Comparison of ENCODE assay signal across 13 cellular contexts in the genomic region with DNA sequence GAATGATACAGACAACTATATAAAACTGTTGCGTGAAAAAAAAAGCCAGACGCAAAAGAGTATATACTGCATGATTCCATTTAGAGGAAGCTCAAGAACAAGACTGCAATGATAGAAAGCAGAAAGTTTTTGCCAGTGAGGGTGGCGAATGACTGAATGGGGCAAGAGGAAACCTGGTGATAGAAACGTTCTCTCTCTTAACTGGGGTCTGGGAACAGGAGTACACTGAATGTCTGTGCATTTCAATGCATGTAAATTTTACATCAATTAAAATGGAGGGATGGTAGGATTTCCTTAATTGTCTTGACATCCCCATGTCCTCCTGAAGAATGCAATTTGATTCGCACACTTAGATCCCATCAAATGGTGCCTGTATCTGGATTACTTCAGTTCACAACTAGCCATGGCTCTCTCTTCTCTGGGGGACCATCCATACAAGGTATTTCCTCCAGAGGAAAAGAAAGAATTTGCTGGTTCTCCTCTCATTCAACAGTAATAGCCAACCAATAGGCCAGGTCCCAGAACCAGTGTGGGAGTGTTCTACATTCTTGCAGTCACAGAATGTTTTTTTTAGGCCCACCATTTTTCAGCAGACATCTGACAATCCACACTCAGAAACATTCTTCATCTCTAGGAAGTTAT.
DNase-seq lines count a peak whose midpoint lies in the region; ATAC-seq and TF ChIP-seq lines count a peak whose summit lies in the region.
"Had no signal": no experiment of that assay in that cellular context is flagged by ENCODE, and none has a peak within 500 bp of the region (broad histone marks: within the 10 kb centered on the region; RNA-seq: fewer than 3 reads in every experiment).

No MANE protein-coding gene starts in this region.

- H3K4me3 Mint-ChIP-seq in activated T-cell treated with anti-CD3 and anti-CD28 coated beads, Interleukin-2, amount 50 U/mL, for 4 hours = no peak overlapping the region
- peak overlapping the region; percentile 95 for H3K4me3 Mint-ChIP-seq in activated T-helper 2 cell treated with anti-CD3 and anti-CD28 coated beads, Interferon-gamma antibody, Interleukin-2, Interleukin-4, amounts not matched to agents 10 μg/mL and 5 μg/mL and 100 μg/mL, durations not matched to agents 14 hours and 24 hours and 36 hours (ENCODE audit: low read depth)
- no peak overlapping the region for H3K4me3 Mint-ChIP-seq in endodermal cell
- H3K4me3 Mint-ChIP-seq: central memory CD8-positive, alpha-beta T cell had no signal

- TF ChIP-seq RAD21 in HCT116 (IDR thresholded peaks at IDR 0.05; ENCODE audit: low read depth) = no peak

- intact Hi-C loops in HCT116 (cut with micrococcal nuclease) (no loop called here), spleen (cut with DNase I; ENCODE audit: low total_unique reads) (no loop called here), posterior vena cava (cut with DNase I) (no loop called here), Right ventricle myocardium superior (cut with DNase I) (no loop called here)
- intact Hi-C loops in activated T-helper 2 cell treated with anti-CD3 and anti-CD28 coated beads, Interferon-gamma antibody, Interleukin-2, Interleukin-4, amounts not matched to agents 10 μg/mL and 5 μg/mL and 100 μg/mL, durations not matched to agents 14 hours and 24 hours and 36 hours (cut with micrococcal nuclease) = no loop called here

- no peak for DNase-seq in activated T-cell treated with anti-CD3 and anti-CD28 coated beads, Interleukin-2, amount 50 U/mL, for 4 hours
- no peak for DNase-seq in activated T-cell treated with anti-CD3 and anti-CD28 coated beads, Interleukin-2, amount 50 U/mL, for 48 hours
- DNase-seq in HCT116 (ENCODE audit: low read depth, low spot score) (no peak), spleen (no peak), posterior vena cava (ENCODE audit: low spot score) (no peak), endodermal cell (no peak), Right ventricle myocardium superior (no peak)
- DNase-seq in activated T-helper 2 cell treated with anti-CD3 and anti-CD28 coated beads, Interferon-gamma antibody, Interleukin-2, Interleukin-4, amounts not matched to agents 10 μg/mL and 5 μg/mL and 100 μg/mL, durations not matched to agents 14 hours and 24 hours and 36 hours (ENCODE audit: low spot score) = no peak
- DNase-seq: activated CD4-positive, alpha-beta T cell treated with anti-CD3 and anti-CD28 coated beads for 4 hours; foreskin fibroblast; naive B cell; NCI-H2081 treated with DMSO at 0.1 percent for 48 hours had no signal

- H3K36me3 ChIP-seq in HCT116 (ENCODE audit: control insufficient read depth in 1 of 2, insufficient read depth in 2 of 2, low read length in 2 of 2) (peaks cover 25 to 69% of the 10 kb centered on the region in 2 experiments), spleen (peaks cover 0 to 54% (median 6%) of the 10 kb centered on the region in 6 donors), endodermal cell (ENCODE audit: control insufficient read depth, insufficient read depth, low read length) (no peaks in the 10 kb centered on the region)

- TF ChIP-seq POLR2A in HCT116 (IDR thresholded peaks at IDR 0.05; ENCODE audit: borderline replicate concordance, extremely low read depth, insufficient read depth, insufficient read length) = no peak
- TF ChIP-seq POLR2A in spleen (IDR thresholded peaks at IDR 0.05) = no peak

- H3K9me3 ChIP-seq in HCT116 (ENCODE audit: control insufficient read depth in 1 of 2, insufficient read depth in 1 of 2, low read depth in 1 of 2, low read length in 2 of 2) (no peaks in the 10 kb centered on the region), spleen (no peaks in the 10 kb centered on the region), endodermal cell (ENCODE audit: control insufficient read depth, low read length) (no peaks in the 10 kb centered on the region)

- ATAC-seq in activated T-cell treated with anti-CD3 and anti-CD28 coated beads, Interleukin-2, amount 50 U/mL, for 4 hours = peak; percentile 7
- no peak for ATAC-seq in HCT116
- no peak for ATAC-seq in Right ventricle myocardium superior (ENCODE audit: poor library complexity)

- RAD21 ChIA-PET in HCT116 (lab: Charles Lee; ENCODE audit: low non-redundant PET in 1 of 2, low total read pairs in 2 of 2, uncharacterized antibody in 2 of 2, unreplicated experiment in 2 of 2) = interaction anchor here in 1 of 2 experiments (0.5 kb wide), 1 partner anchor 29 kb away, joined by 3 read pairs; no protein-coding TSS in a partner anchor

- POLR2A ChIA-PET in HCT116 (lab: Charles Lee) = interaction anchor here (0.8 to 4.1 kb wide), 6 partner anchors 8 to 61 kb away, joined by 3 to 21 read pairs (median 4); no protein-coding TSS in a partner anchor

- CTCF ChIA-PET in HCT116 (lab: Charles Lee) = interaction anchor here (1.1 to 1.9 kb wide), 2 partner anchors 27 to 58 kb away, joined by 3 to 6 read pairs; no protein-coding TSS in a partner anchor

- no peak overlapping the region for H3K4me3 ChIP-seq in HCT116 (replicated peaks in 1 of 2; ENCODE audit: low read depth in 1 of 2, low read length in 2 of 2)
- no peak overlapping the region for H3K4me3 ChIP-seq in spleen
- H3K4me3 ChIP-seq in endodermal cell (ENCODE audit: low read length) = no peak overlapping the region

- H3K36me3 Mint-ChIP-seq in activated T-cell treated with anti-CD3 and anti-CD28 coated beads, Interleukin-2, amount 50 U/mL, for 4 hours (ENCODE audit: insufficient read depth) = peaks cover 63% of the 10 kb centered on the region
- H3K36me3 Mint-ChIP-seq in activated T-helper 2 cell treated with anti-CD3 and anti-CD28 coated beads, Interferon-gamma antibody, Interleukin-2, Interleukin-4, amounts not matched to agents 10 μg/mL and 5 μg/mL and 100 μg/mL, durations not matched to agents 14 hours and 24 hours and 36 hours (ENCODE audit: low read depth) = peaks cover 77% of the 10 kb centered on the region
- peaks cover 3% of the 10 kb centered on the region for H3K36me3 Mint-ChIP-seq in endodermal cell (ENCODE audit: low read depth)

- no peak for TF ChIP-seq CTCF in HCT116 (IDR thresholded peaks at IDR 0.05 in 2 of 3, conservative IDR thresholded peaks at IDR 0.05 in 1 of 3; ENCODE audit: borderline replicate concordance in 1 of 3, insufficient read depth in 1 of 3, low read depth in 2 of 3, low read length in 2 of 3)
- TF ChIP-seq CTCF in spleen (IDR thresholded peaks at IDR 0.05 in 8 of 11, conservative IDR thresholded peaks at IDR 0.05 in 3 of 11) = no peak
- TF ChIP-seq CTCF in endodermal cell (conservative IDR thresholded peaks at IDR 0.05) = no peak

- H3K9ac ChIP-seq in HCT116 (ENCODE audit: low read length) (no peak overlapping the region), endodermal cell (ENCODE audit: extremely low read depth, low read length, poor library complexity, severe bottlenecking) (no peak overlapping the region)

- H3K27me3 ChIP-seq in HCT116 (ENCODE audit: insufficient read depth, low read length) (no peaks in the 10 kb centered on the region), spleen (replicated peaks in 1 of 7) (no peaks in the 10 kb centered on the region), endodermal cell (ENCODE audit: control insufficient read depth, insufficient read depth, low read length, poor library complexity, severe bottlenecking) (no peaks in the 10 kb centered on the region)

- H3K27me3 Mint-ChIP-seq in activated T-cell treated with anti-CD3 and anti-CD28 coated beads, Interleukin-2, amount 50 U/mL, for 4 hours (ENCODE audit: low read depth) = no peaks in the 10 kb centered on the region
- no peaks in the 10 kb centered on the region for H3K27me3 Mint-ChIP-seq in activated T-helper 2 cell treated with anti-CD3 and anti-CD28 coated beads, Interferon-gamma antibody, Interleukin-2, Interleukin-4, amounts not matched to agents 10 μg/mL and 5 μg/mL and 100 μg/mL, durations not matched to agents 14 hours and 24 hours and 36 hours (ENCODE audit: low read depth)
- no peaks in the 10 kb centered on the region for H3K27me3 Mint-ChIP-seq in endodermal cell (ENCODE audit: insufficient read depth)
- H3K27me3 Mint-ChIP-seq: central memory CD8-positive, alpha-beta T cell; naive B cell had no signal

- no TSS peak for BruUV-seq in HCT116 (replicated peaks; lab: Mats Ljungman, UMichigan)

- H3K27ac ChIP-seq in HCT116 (ENCODE audit: low read depth, low read length) (peak overlapping the region; percentile 91), spleen (peak overlapping the region in 5 of 8 donors; percentile 76 to 90 (median 88)), endodermal cell (ENCODE audit: low read depth, low read length) (no peak overlapping the region)

- peaks cover 100% of the 10 kb centered on the region for H3K79me2 ChIP-seq in HCT116 (ENCODE audit: insufficient read depth, low read length)

- 0 out of 2 replicates have a peak overlapping the region, but pooled peaks have one; percentile 1 for H3K4me2 ChIP-seq in HCT116 (ENCODE audit: low read length)

- 74 to 84% (median 77%) methylated on average over 5 of the region's 5 CpGs for WGBS in spleen, 5 donors
- WGBS in endodermal cell (ENCODE audit: insufficient coverage in 1 of 2, insufficient read length in 1 of 2), 2 experiments = 83 to 93% methylated on average over 5 of the region's 5 CpGs

- peak overlapping the region; percentile 75 for H3K27ac Mint-ChIP-seq in activated T-helper 2 cell treated with anti-CD3 and anti-CD28 coated beads, Interferon-gamma antibody, Interleukin-2, Interleukin-4, amounts not matched to agents 10 μg/mL and 5 μg/mL and 100 μg/mL, durations not matched to agents 14 hours and 24 hours and 36 hours
- no peak overlapping the region for H3K27ac Mint-ChIP-seq in endodermal cell

- H3K9me3 Mint-ChIP-seq in activated T-cell treated with anti-CD3 and anti-CD28 coated beads, Interleukin-2, amount 50 U/mL, for 4 hours = no peaks in the 10 kb centered on the region
- H3K9me3 Mint-ChIP-seq in activated T-helper 2 cell treated with anti-CD3 and anti-CD28 coated beads, Interferon-gamma antibody, Interleukin-2, Interleukin-4, amounts not matched to agents 10 μg/mL and 5 μg/mL and 100 μg/mL, durations not matched to agents 14 hours and 24 hours and 36 hours = no peaks in the 10 kb centered on the region
- H3K9me3 Mint-ChIP-seq in endodermal cell = no peaks in the 10 kb centered on the region
- H3K9me3 Mint-ChIP-seq: central memory CD8-positive, alpha-beta T cell; naive B cell had no signal

- H3K4me1 Mint-ChIP-seq in activated T-cell treated with anti-CD3 and anti-CD28 coated beads, Interleukin-2, amount 50 U/mL, for 4 hours (ENCODE audit: low read depth) = peaks cover 32% of the 10 kb centered on the region
- H3K4me1 Mint-ChIP-seq in activated T-helper 2 cell treated with anti-CD3 and anti-CD28 coated beads, Interferon-gamma antibody, Interleukin-2, Interleukin-4, amounts not matched to agents 10 μg/mL and 5 μg/mL and 100 μg/mL, durations not matched to agents 14 hours and 24 hours and 36 hours (ENCODE audit: low read depth) = peaks cover 45% of the 10 kb centered on the region
- H3K4me1 Mint-ChIP-seq in endodermal cell = no peaks in the 10 kb centered on the region

- H2AFZ ChIP-seq in HCT116 (ENCODE audit: low read depth, low read length, poor library complexity, severe bottlenecking) = no peak overlapping the region

- no peaks in the 10 kb centered on the region for H3K9me2 ChIP-seq in HCT116 (ENCODE audit: insufficient read depth)

- H4K20me1 ChIP-seq in HCT116 (ENCODE audit: insufficient read depth) = no peaks in the 10 kb centered on the region

- H3K4me1 ChIP-seq in HCT116 (ENCODE audit: control insufficient read depth in 1 of 2, insufficient read depth in 2 of 2, low read length in 2 of 2) = peaks cover 72 to 97% of the 10 kb centered on the region in 2 experiments
- H3K4me1 ChIP-seq in spleen = peaks cover 41 to 100% (median 90%) of the 10 kb centered on the region in 6 donors
- no peaks in the 10 kb centered on the region for H3K4me1 ChIP-seq in endodermal cell (ENCODE audit: control insufficient read depth, insufficient read depth, low read length)

Comparison
In these comparisons a context has a peak if more than half of its experiments do, and no peak if none do; other contexts are left out.
1. ATAC-seq: peak in activated T-cell treated with anti-CD3 and anti-CD28 coated beads, Interleukin-2, amount 50 U/mL, for 4 hours (2 of 2); none in HCT116 (single experiment) and Right ventricle myocardium superior (single experiment).